8 cellular contexts compared by ENCODE assay signal in genomic region chr19:1847684-1848398, GRCh38. TPM values are rescaled to one million over a fixed set of nuclear protein-coding genes. Genes with fewer than 3 reads are reported as not detected.
DNase-seq lines count a peak whose midpoint lies in the region; ATAC-seq and TF ChIP-seq lines count a peak whose summit lies in the region.

No MANE protein-coding gene starts in this region.

- DNase-seq in GM03348 (ENCODE audit: low spot score), result peak; percentile 65
- DNase-seq in MV-4-11 (lab: John Stamatoyannopoulos, UW), result peak; percentile 25
- no peak for DNase-seq in ascending aorta (ENCODE audit: low spot score in 2 of 2)
- peak; percentile 62 for DNase-seq in stimulated activated CD8-positive, alpha-beta memory T cell treated with anti-CD3 and anti-CD28 coated beads, Interleukin-4, amount 100 ng/mL, for 48 hours
- no peak for DNase-seq in NCI-H446 treated with DMSO at 0.1 percent for 48 hours (lab: John Stamatoyannopoulos, UW)
- no peak for DNase-seq in cerebellum (ENCODE audit: low spot score)

- H3K27ac ChIP-seq in ascending aorta (peak overlapping the region; percentile 99 to 100), iPS-20b (ENCODE audit: low read length) (peak overlapping the region; percentile 22)

- peak; percentile 17 for ATAC-seq in GM21825 (IDR thresholded peaks at IDR 0.05; ENCODE audit: unreplicated experiment)

- no peak for TF ChIP-seq CTCF in ascending aorta (IDR thresholded peaks at IDR 0.05)

- H3K9ac ChIP-seq in iPS-20b (ENCODE audit: low read depth, low read length), result peak overlapping the region; percentile 90

- H3K36me3 ChIP-seq in ascending aorta (peaks cover 3 to 8% of the 10 kb centered on the region in 2 donors), iPS-20b (ENCODE audit: insufficient read depth, low read depth, low read length) (no peaks in the 10 kb centered on the region)

- H3K4me1 ChIP-seq in ascending aorta (peaks cover 10 to 37% of the 10 kb centered on the region in 2 donors), iPS-20b (ENCODE audit: insufficient read depth, low read length) (peaks cover 3% of the 10 kb centered on the region; the same call in 1 of the 2 replicates)

- intact Hi-C loops in ascending aorta (cut with DNase I), result no loop called here

- H3K27me3 ChIP-seq in ascending aorta (no peaks in the 10 kb centered on the region), iPS-20b (ENCODE audit: insufficient read depth, low read length) (no peaks in the 10 kb centered on the region)

- H3K4me3 ChIP-seq in ascending aorta, result peak overlapping the region; percentile 95 to 100
- peak overlapping the region; percentile 95 for H3K4me3 ChIP-seq in iPS-20b (ENCODE audit: low read length)

- H3K9me3 ChIP-seq in ascending aorta, result no peaks in the 10 kb centered on the region
- no peaks in the 10 kb centered on the region for H3K9me3 ChIP-seq in iPS-20b (ENCODE audit: insufficient read depth, low read depth, low read length)

RNA-seq across cellular contexts. Expression of gene REXO1, which starts 0.4 kb away (rescaled TPM):
- total RNA-seq in ascending aorta (45.1 TPM), cerebellum (9.8 TPM)

RNA-seq across cellular contexts. Expression of gene KLF16, which starts 15.5 kb away (rescaled TPM):
- 15.2 TPM for total RNA-seq in ascending aorta
- 2.0 TPM for total RNA-seq in cerebellum

RNA-seq across cellular contexts. Expression of gene ATP8B3, which starts 35.8 kb away (rescaled TPM):
- 0.11 TPM for total RNA-seq in ascending aorta
- total RNA-seq in cerebellum, result 0.27 TPM

RNA-seq across cellular contexts. Expression of gene ABHD17A, which starts 37.5 kb away (rescaled TPM):
- total RNA-seq in ascending aorta (278 TPM), cerebellum (37.5 TPM)

RNA-seq across cellular contexts. Expression of gene ADAT3, which starts 57.4 kb away (rescaled TPM):
- total RNA-seq in ascending aorta (18.4 TPM), cerebellum (4.0 TPM)

Comparison
In these comparisons a context has a peak if more than half of its experiments do, and no peak if none do; other contexts are left out.
1. DNase-seq: peak in GM03348 (single experiment), MV-4-11 (single experiment) and stimulated activated CD8-positive, alpha-beta memory T cell treated with anti-CD3 and anti-CD28 coated beads, Interleukin-4, amount 100 ng/mL, for 48 hours (single experiment); none in ascending aorta (0 of 2), NCI-H446 treated with DMSO at 0.1 percent for 48 hours (single experiment) and cerebellum (single experiment).